ENCODE assay signal across 8 cellular contexts in the genomic region with DNA sequence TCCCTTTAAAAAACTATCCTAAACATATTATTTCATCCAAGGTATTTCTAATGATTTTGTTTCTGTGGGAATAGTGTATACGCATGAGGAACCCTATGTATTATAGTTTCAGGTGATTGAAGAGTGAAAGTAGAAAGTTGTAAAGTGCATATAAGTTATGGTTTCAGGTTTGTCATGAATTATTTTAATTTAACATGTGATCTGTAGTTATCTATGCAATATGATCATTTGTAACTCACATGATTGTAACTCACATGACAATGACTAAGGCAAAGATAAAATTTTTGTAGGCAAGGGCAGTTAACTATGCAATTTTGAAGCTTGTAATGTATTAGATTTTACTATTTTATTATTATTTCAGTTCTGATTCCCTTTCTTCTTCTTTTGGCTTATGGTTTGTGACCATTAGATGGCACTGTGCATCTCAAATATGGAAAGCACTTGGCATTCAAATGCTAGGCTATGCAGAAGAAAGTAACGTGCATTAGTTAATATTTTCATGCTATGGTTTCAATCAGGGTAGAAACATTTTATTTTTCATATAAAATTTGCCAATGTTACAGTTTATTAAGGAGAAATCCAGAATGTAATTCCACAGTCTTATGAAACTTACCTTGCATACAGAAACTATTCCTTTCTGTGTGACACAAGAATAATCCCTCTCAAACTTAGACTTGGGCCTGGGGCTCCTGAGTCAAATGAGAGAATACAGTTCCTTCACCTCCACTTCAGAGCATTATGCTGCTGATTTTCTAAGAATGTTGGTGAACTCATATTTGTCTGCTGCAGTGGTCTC. TPM values are rescaled to one million over a fixed set of nuclear protein-coding genes. Genes with fewer than 3 reads are reported as not detected.
DNase-seq lines count a peak whose midpoint lies in the region; ATAC-seq and TF ChIP-seq lines count a peak whose summit lies in the region.

No MANE protein-coding gene starts in this region.

- ATAC-seq in GM18868 (IDR thresholded peaks at IDR 0.05; ENCODE audit: unreplicated experiment), result peak; percentile 57
- peak; percentile 57 for ATAC-seq in mucosa of descending colon
- no peak for ATAC-seq in GM21529 (IDR thresholded peaks at IDR 0.05; ENCODE audit: unreplicated experiment)
- ATAC-seq in GM21360 (IDR thresholded peaks at IDR 0.05; ENCODE audit: unreplicated experiment), result no peak

- no peaks in the 10 kb centered on the region for H3K36me3 ChIP-seq in mucosa of descending colon (ENCODE audit: low read depth)

- no peak overlapping the region for H3K4me3 Mint-ChIP-seq in chondrocyte (ENCODE audit: unreplicated experiment)

- TF ChIP-seq CTCF in chondrocyte (IDR thresholded peaks at IDR 0.05) (peak; percentile 89), mucosa of descending colon (IDR thresholded peaks at IDR 0.05) (peak; percentile 33)

- in situ Hi-C loops in Caki2 (cut with HindIII; ENCODE audit: low pct_unique_long_range_greater_than_20kb, low sequenced_read_pairs), result no loop called here

- no peak overlapping the region for H3K4me3 ChIP-seq in mucosa of descending colon

- peaks cover 4% of the 10 kb centered on the region for H3K4me1 ChIP-seq in mucosa of descending colon (ENCODE audit: low read depth)

- no peaks in the 10 kb centered on the region for H3K36me3 Mint-ChIP-seq in chondrocyte (ENCODE audit: low read depth)

- intact Hi-C loops in mucosa of descending colon (cut with DNase I, micrococcal nuclease), result no loop called here

- H3K9me3 Mint-ChIP-seq in chondrocyte (ENCODE audit: low read depth), result no peaks in the 10 kb centered on the region

- H3K27ac Mint-ChIP-seq in chondrocyte (ENCODE audit: unreplicated experiment), result peak overlapping the region; percentile 49

- H3K4me1 Mint-ChIP-seq in chondrocyte (ENCODE audit: low read depth), result peaks cover 7% of the 10 kb centered on the region

- no peaks in the 10 kb centered on the region for H3K9me3 ChIP-seq in mucosa of descending colon

- DNase-seq in Caki2 (ENCODE audit: low read depth) (peak; percentile 13), NCI-H526 (lab: John Stamatoyannopoulos, UW) (peak; percentile 15 to 60), chondrocyte (ENCODE audit: low spot score) (no peak), mucosa of descending colon (peak in 1 of 3 donors; percentile 41), nucleus accumbens (lab: John Stamatoyannopoulos, UW) (no peak)

- no peaks in the 10 kb centered on the region for H3K27me3 Mint-ChIP-seq in chondrocyte (ENCODE audit: low read depth)

RNA-seq across cellular contexts. Expression of a gene that starts 15.8 kb away (rescaled TPM):
- total RNA-seq in Caki2 (2014; rRNA removed; shearing (Covaris generic); ENCODE audit: low replicate concordance), result not detected in 2 replicates
- total RNA-seq in chondrocyte, result 2.7 to 9.3 TPM (median 7.9 TPM) in 3 replicates
- total RNA-seq in mucosa of descending colon, result 10 to 100 TPM; 26.2 to 83.8 (median 54.1) TPM

RNA-seq across cellular contexts. Expression of a gene that starts 24.5 kb away (rescaled TPM):
- 0.14 and 1.6 TPM in 2 replicates for total RNA-seq in Caki2 (2014; rRNA removed; shearing (Covaris generic); ENCODE audit: low replicate concordance)
- total RNA-seq in chondrocyte (9.7 to 13.4 TPM (median 10.6 TPM) in 3 replicates), mucosa of descending colon (10 to 100 TPM; 12.3 to 15.4 (median 14.8) TPM)

Comparison
In these comparisons a context has a peak if more than half of its experiments do, and no peak if none do; other contexts are left out.
1. DNase-seq: peak in Caki2 (single experiment) and NCI-H526 (2 of 2); none in chondrocyte (single experiment) and nucleus accumbens (0 of 56).
2. ATAC-seq: peak in GM18868 (single experiment) and mucosa of descending colon (single experiment); none in GM21529 (single experiment) and GM21360 (single experiment).